21 cellular contexts compared by ENCODE assay signal in the genomic region with DNA sequence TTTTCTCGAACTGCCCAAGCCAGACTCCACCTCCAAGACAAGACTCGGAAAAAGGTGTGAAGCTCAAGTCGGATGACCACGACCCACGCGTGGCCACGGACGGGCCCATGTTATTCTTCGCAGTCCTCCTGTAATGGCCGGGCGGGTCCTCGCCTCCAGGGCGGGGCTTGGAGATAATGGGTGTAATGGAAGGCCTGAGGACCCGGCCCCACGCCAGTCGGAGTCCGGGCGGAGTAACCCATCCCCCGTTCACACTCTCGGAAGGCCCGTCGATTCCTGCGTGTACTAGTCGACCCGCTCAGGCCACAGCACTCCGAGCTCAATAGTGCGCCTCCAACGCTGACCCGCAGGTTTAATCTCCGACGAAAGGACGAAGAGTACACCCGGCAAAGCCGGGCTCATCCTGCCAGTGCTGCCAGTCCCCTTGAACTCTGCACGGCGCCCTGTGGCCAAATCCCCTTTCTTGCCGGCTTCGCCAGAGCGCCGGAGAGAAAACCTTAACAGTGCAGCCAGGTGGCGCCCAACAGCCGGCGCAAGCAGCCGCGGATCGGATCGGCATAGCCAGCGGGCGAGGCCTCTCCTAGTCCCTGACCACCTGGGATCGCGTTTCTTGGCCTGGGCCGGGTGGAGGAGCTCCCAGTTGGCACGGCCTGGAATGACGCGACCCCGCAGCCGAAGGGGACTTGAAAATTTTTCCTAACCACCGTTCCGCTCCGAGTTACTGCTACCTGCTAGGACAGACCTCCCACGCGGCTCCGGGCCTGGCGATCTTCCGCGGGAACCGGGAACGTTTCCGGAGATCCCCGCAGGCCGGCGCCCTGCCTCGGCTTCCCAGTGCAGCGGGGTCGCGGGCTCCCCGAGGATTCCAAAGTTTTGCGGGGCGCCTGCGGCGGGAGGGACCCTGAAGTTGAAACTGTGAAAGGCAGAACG.
DNase-seq lines count a peak whose midpoint lies in the region; ATAC-seq, FAIRE-seq and TF ChIP-seq lines count a peak whose summit lies in the region.
"Had no signal": no experiment of that assay in that cellular context is flagged by ENCODE, and none has a peak within 500 bp of the region (broad histone marks: within the 10 kb centered on the region; RNA-seq: fewer than 3 reads in every experiment).

No MANE protein-coding gene starts in this region.

- peaks cover 0 to 9% (median 0%) of the 10 kb centered on the region in 4 donors for H3K27me3 ChIP-seq in esophagus muscularis mucosa

- TF ChIP-seq CTCF in LNCaP clone FGC (IDR thresholded peaks at IDR 0.05; ENCODE audit: control insufficient read depth, extremely low read depth, insufficient read depth) (peak; percentile 74), esophagus muscularis mucosa (IDR thresholded peaks at IDR 0.05) (no peak)

- no peak for ATAC-seq in GM18870 (IDR thresholded peaks at IDR 0.05; ENCODE audit: unreplicated experiment)
- ATAC-seq in HG02970 (IDR thresholded peaks at IDR 0.05; ENCODE audit: low FRiP score, unreplicated experiment): no peak
- ATAC-seq: T-cell had no signal

- TF ChIP-seq EP300 in esophagus muscularis mucosa (IDR thresholded peaks at IDR 0.05): no peak

- DNase-seq in NCI-H748 (lab: John Stamatoyannopoulos, UW; ENCODE audit: unreplicated experiment) (peak; percentile 45), NCI-H748 treated with DMSO at 0.1 percent for 48 hours (lab: John Stamatoyannopoulos, UW) (no peak), LNCaP clone FGC (ENCODE audit: low read depth) (no peak), esophagus muscularis mucosa (ENCODE audit: extremely low spot score) (peak; percentile 86), urothelium cell line (ENCODE audit: low spot score) (peak; percentile 40)
- no peak for DNase-seq in activated CD4-positive, CD25-positive, alpha-beta regulatory T cell (lab: John Stamatoyannopoulos, UW)
- DNase-seq: CD4-positive, alpha-beta memory T cell; DMS153; GOT3; NCI-H1105 treated with DMSO at 0.1 percent for 48 hours; NCI-H187; NCI-H345; NCI-H524 treated with DMSO at 0.1 percent for 48 hours; Right ventricle myocardium superior; T-cell had no signal

- peaks cover 0 to 27% (median 13%) of the 10 kb centered on the region in 4 donors for H3K9me3 ChIP-seq in esophagus muscularis mucosa
- H3K9me3 ChIP-seq: A549 had no signal

- H3K36me3 ChIP-seq in esophagus muscularis mucosa: no peaks in the 10 kb centered on the region

- H3K4me3 ChIP-seq in LNCaP clone FGC (ENCODE audit: low read depth, low read length) (no peak overlapping the region), esophagus muscularis mucosa (no peak overlapping the region)
- H3K4me3 ChIP-seq: A549, SK-N-MC had no signal

- no peaks in the 10 kb centered on the region for H3K4me1 ChIP-seq in esophagus muscularis mucosa
- H3K4me1 ChIP-seq: A549 had no signal

- 74% methylated on average over 69 of the region's 82 CpGs for WGBS in esophagus muscularis mucosa

- no peak for TF ChIP-seq POLR2A in esophagus muscularis mucosa (IDR thresholded peaks at IDR 0.05; ENCODE audit: low read depth)

- intact Hi-C loops in esophagus muscularis mucosa (cut with DNase I): no loop called here

- no peak overlapping the region for H3K27ac ChIP-seq in esophagus muscularis mucosa (replicated peaks in 1 of 4)
- H3K27ac ChIP-seq: A549, SK-N-MC had no signal

- FAIRE-seq in urothelium cell line (lab: Jason Lieb, UNC): peak; percentile 52
- FAIRE-seq: GM12891, RCC 7860 had no signal

Comparison
In these comparisons a context has a peak if more than half of its experiments do, and no peak if none do; other contexts are left out.
1. DNase-seq: peak in NCI-H748 (single experiment), esophagus muscularis mucosa (single experiment) and urothelium cell line (single experiment); none in NCI-H748 treated with DMSO at 0.1 percent for 48 hours (single experiment), LNCaP clone FGC (single experiment) and activated CD4-positive, CD25-positive, alpha-beta regulatory T cell (0 of 4).